14 cellular contexts compared by ENCODE assay signal in the genomic region with DNA sequence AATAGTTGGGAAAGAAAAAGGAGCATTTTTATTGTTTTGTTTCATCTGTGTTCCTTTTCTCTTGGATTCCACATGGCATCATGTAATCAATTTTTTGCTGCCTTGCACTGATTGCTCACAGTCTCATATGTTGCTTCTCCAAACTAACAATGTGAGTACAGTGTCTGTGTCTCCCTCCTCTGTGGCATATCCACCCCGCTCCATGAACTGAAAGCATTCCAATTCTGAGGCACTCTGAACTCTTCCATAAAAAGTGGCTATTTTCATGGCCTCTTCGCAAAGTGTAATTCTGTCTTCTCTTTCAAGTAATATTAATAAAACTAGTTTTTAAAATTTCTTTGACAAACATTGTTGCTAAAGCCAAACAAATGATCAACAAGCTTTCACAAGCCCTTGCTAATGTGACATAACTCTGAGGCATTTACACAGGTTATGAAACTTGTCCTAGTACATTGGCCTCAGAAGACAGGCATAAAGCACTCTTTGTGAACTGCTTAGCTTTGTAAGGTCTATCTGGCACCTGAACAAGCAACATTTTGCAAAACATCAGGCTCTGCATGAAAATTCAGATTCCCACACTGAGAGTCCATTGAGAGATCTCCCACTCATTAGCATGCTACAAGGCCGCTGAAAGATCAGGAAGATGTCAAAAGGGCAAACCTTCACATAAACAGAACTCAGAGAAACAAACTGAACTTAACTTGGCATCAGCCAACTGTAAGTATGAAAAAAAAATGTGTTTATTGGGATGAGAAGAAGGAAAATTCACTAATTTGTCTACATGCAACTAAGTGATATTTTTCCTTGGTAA.
DNase-seq lines count a peak whose midpoint lies in the region; TF ChIP-seq lines count a peak whose summit lies in the region.
"Had no signal": no experiment of that assay in that cellular context is flagged by ENCODE, and none has a peak within 500 bp of the region (broad histone marks: within the 10 kb centered on the region; RNA-seq: fewer than 3 reads in every experiment).

No MANE protein-coding gene starts in this region.

- TF ChIP-seq CTCF in AG10803 (conservative IDR thresholded peaks at IDR 0.05; ENCODE audit: low read length): no peak
- no peak for TF ChIP-seq CTCF in fibroblast of pulmonary artery (IDR thresholded peaks at IDR 0.05; ENCODE audit: low read length, missing control alignments)

- H3K4me3 ChIP-seq in AG10803 (ENCODE audit: low read length) (no peak overlapping the region), fibroblast of pulmonary artery (replicated peaks; ENCODE audit: low read depth, low read length) (no peak overlapping the region)
- H3K4me3 ChIP-seq: GM12878 had no signal

- no peak overlapping the region for H3K27ac Mint-ChIP-seq in T-helper 2 cell treated with Interferon-gamma antibody and Interleukin-4, amounts not matched to agents 5 μg/mL and 100 μg/mL, for 36 hours

- H3K4me3 Mint-ChIP-seq in T-helper 2 cell treated with Interferon-gamma antibody and Interleukin-4, amounts not matched to agents 5 μg/mL and 100 μg/mL, for 36 hours: no peak overlapping the region

- no peaks in the 10 kb centered on the region for H3K9me3 Mint-ChIP-seq in T-helper 2 cell treated with Interferon-gamma antibody and Interleukin-4, amounts not matched to agents 5 μg/mL and 100 μg/mL, for 36 hours

- DNase-seq in AG10803 (ENCODE audit: low read depth) (peak; percentile 37), amniotic epithelial cell (ENCODE audit: low read depth) (peak; percentile 75), fibroblast of pulmonary artery (ENCODE audit: low read depth) (peak; percentile 43), midbrain (lab: John Stamatoyannopoulos, UW) (peak; percentile 84), EL (no peak)
- no peak for DNase-seq in activated CD8-positive, alpha-beta memory T cell treated with anti-CD3 and anti-CD28 coated beads, Interleukin-2, amount 50 U/mL, for 4 hours
- no peak for DNase-seq in stimulated activated CD4-positive, alpha-beta T cell treated with anti-CD3 and anti-CD28 coated beads, Interleukin-4, amount 100 ng/mL, for 1 hour
- DNase-seq in T-helper 2 cell treated with Interferon-gamma antibody and Interleukin-4, amounts not matched to agents 5 μg/mL and 100 μg/mL, for 36 hours (ENCODE audit: low spot score): no peak
- DNase-seq: ACHN; activated CD4-positive, alpha-beta T cell treated with anti-CD3 and anti-CD28 coated beads for 48 hours; DMS53; KG1; NCI-H187 treated with DMSO at 0.1 percent for 48 hours had no signal

- H3K36me3 Mint-ChIP-seq in T-helper 2 cell treated with Interferon-gamma antibody and Interleukin-4, amounts not matched to agents 5 μg/mL and 100 μg/mL, for 36 hours (ENCODE audit: low read depth): no peaks in the 10 kb centered on the region

- H3K4me1 Mint-ChIP-seq in T-helper 2 cell treated with Interferon-gamma antibody and Interleukin-4, amounts not matched to agents 5 μg/mL and 100 μg/mL, for 36 hours (ENCODE audit: low read depth): no peaks in the 10 kb centered on the region

- H3K27me3 Mint-ChIP-seq in T-helper 2 cell treated with Interferon-gamma antibody and Interleukin-4, amounts not matched to agents 5 μg/mL and 100 μg/mL, for 36 hours (ENCODE audit: low read depth): no peaks in the 10 kb centered on the region

Comparison
In these comparisons a context has a peak if more than half of its experiments do, and no peak if none do; other contexts are left out.
1. DNase-seq: peak in AG10803 (single experiment), amniotic epithelial cell (single experiment), fibroblast of pulmonary artery (single experiment) and midbrain (single experiment); none in activated CD8-positive, alpha-beta memory T cell treated with anti-CD3 and anti-CD28 coated beads, Interleukin-2, amount 50 U/mL, for 4 hours (single experiment), stimulated activated CD4-positive, alpha-beta T cell treated with anti-CD3 and anti-CD28 coated beads, Interleukin-4, amount 100 ng/mL, for 1 hour (single experiment), T-helper 2 cell treated with Interferon-gamma antibody and Interleukin-4, amounts not matched to agents 5 μg/mL and 100 μg/mL, for 36 hours (single experiment) and EL (single experiment).